In the genomic region with DNA sequence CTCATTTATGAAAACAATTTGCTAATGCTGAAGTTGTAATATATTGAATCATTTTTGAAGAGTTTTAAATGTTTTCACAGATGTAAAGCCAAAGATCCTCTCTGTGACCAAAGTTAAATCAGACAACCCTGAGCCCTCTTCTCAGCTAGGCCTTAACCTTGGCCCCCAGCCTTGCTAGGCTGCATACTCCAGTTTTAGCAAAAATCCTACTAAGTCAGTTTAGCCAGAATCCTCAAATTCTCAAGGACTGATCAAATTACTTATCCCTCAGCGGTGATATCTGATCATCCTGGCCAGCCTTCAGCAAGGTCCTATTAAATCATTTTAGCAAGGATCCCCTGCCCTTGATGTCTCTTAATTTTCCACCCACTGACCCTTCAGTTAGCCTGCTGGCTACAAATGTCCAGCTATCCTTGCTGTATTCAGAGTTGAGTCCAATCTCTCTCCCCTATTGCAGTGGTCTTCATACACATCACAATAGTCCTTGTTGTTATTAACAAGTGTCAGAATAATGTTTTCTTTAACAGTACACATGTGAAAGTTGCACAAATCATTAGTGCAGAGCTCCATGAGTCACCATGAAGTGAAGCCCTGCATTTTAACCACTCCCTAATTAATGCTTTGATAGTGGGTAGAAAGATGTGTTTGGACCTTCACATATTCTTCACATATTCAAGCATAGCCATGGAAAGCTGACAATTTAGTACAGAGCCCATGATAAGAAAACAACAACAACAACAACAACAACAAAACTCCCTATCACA, we compare ENCODE assay signal across 21 cellular contexts.
"Had no signal": no experiment of that assay in that cellular context is flagged by ENCODE, and none has a peak within 500 bp of the region (broad histone marks: within the 10 kb centered on the region; RNA-seq: fewer than 3 reads in every experiment).

No MANE protein-coding gene starts in this region.

- FAIRE-seq: frontal cortex, kidney, urothelium cell line had no signal

- ATAC-seq: activated CD4-positive, CD25-positive, alpha-beta regulatory T cell treated with anti-CD3 and anti-CD28 coated beads, Interleukin-2, amount 50 U/mL, for 24 hours; activated T-cell treated with anti-CD3 and anti-CD28 coated beads, Interleukin-2, amount 50 U/mL, for 72 hours; effector memory CD8-positive, alpha-beta T cell; stimulated activated naive CD8-positive, alpha-beta T cell treated with anti-CD3 and anti-CD28 coated beads, Interleukin-15, Interleukin-2, amounts not matched to agents 100 U/mL and 50 U/mL, for 24 hours had no signal

- H3K36me3 ChIP-seq: adrenal gland had no signal

- H3K4me3 ChIP-seq: adrenal gland, cardiac muscle cell, left ventricle myocardium inferior, tibial artery had no signal

- H3K9me3 Mint-ChIP-seq: activated T-cell treated with anti-CD3 and anti-CD28 coated beads, Interleukin-2, amount 50 U/mL, for 72 hours; effector memory CD8-positive, alpha-beta T cell; neural crest cell had no signal

- H3K27me3 ChIP-seq: adrenal gland, cardiac muscle cell, tibial artery had no signal

- H3K27ac ChIP-seq: cardiac muscle cell, left ventricle myocardium inferior, tibial artery had no signal

- H3K4me3 Mint-ChIP-seq: activated T-cell treated with anti-CD3 and anti-CD28 coated beads, Interleukin-2, amount 50 U/mL, for 72 hours; effector memory CD8-positive, alpha-beta T cell; neural crest cell had no signal

- H3K4me1 ChIP-seq: left ventricle myocardium inferior, tibial artery had no signal

- DNase-seq: activated effector memory CD4-positive, alpha-beta T cell treated with anti-CD3 and anti-CD28 coated beads, Interleukin-2, amount 50 U/mL, for 16 hours; activated naive CD4-positive, alpha-beta T cell treated with anti-CD3 and anti-CD28 coated beads, Interleukin-2, amount 50 U/mL, for 16 hours; activated T-cell treated with anti-CD3 and anti-CD28 coated beads, Interleukin-2, amount 50 U/mL, for 72 hours; dermis blood vessel endothelial cell; effector memory CD8-positive, alpha-beta T cell; head of caudate nucleus; kidney; left ventricle myocardium inferior; mammary epithelial cell; stimulated activated CD4-positive, alpha-beta T cell treated with anti-CD3 and anti-CD28 coated beads, Interleukin-2, amount 100 ng/mL, for 24 hours; stimulated activated naive CD8-positive, alpha-beta T cell treated with anti-CD3 and anti-CD28 coated beads, Interleukin-15, Interleukin-2, amounts not matched to agents 100 U/mL and 50 U/mL, for 24 hours; substantia nigra; T-helper 1 cell; T-helper 9 cell; tibial artery had no signal

- H3K4me1 Mint-ChIP-seq: neural crest cell had no signal

- H3K27me3 Mint-ChIP-seq: effector memory CD8-positive, alpha-beta T cell had no signal

- H3K9me3 ChIP-seq: adrenal gland, left ventricle myocardium inferior, tibial artery had no signal

- H3K27ac Mint-ChIP-seq: activated T-cell treated with anti-CD3 and anti-CD28 coated beads, Interleukin-2, amount 50 U/mL, for 72 hours had no signal
